In the genomic region with DNA sequence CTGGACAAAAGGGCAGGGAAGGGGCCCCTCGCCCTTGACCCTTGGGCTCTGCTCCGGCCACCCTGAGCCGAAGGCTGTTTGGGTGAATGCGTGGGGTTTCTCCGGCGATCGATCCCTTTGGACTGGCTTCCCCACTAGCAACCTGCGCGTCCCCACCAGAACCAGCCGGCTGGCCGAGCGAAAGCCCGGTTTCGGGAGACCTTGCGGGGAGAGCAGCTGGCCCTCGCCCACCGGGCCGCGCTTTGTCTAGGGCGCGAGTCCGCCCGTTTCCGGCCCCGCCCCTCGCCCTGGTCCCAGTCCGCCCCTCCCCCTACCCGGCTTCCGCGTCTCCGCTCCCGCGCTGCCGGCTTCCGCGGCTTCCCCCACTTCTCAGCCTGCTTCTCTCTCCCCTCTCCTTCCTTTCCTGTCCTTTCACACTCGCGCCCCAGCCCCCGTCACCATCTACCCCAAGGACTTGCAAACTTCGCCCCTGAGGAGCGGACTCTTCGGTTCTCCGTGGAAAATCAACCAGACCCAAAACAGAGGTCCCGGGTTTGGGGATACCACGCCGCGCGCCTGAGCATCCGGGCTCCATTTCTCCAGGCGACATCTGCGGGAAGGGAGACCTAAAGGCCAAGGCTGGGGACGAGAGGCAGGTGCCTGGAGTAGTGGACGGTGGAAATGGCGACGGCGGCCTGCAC, we compare ENCODE assay signal across 8 cellular contexts. TPM values are rescaled to one million over a fixed set of nuclear protein-coding genes. Genes with fewer than 3 reads are reported as not detected.
A peak's percentile ranks its signal among the peaks of the same experiment; 100 is the strongest.
DNase-seq lines count a peak whose midpoint lies in the region; ATAC-seq and TF ChIP-seq lines count a peak whose summit lies in the region.

No MANE protein-coding gene starts in this region.

- peak overlapping the region; percentile 69; the same call in 1 of the 2 replicates for H3K9ac ChIP-seq in KMS-11

- peaks cover 69% of the 10 kb centered on the region for H3K27me3 Mint-ChIP-seq in CD8-positive, alpha-beta T cell (ENCODE audit: low read depth)
- peaks cover 83% of the 10 kb centered on the region for H3K27me3 Mint-ChIP-seq in activated naive CD8-positive, alpha-beta T cell treated with anti-CD3 and anti-CD28 coated beads, Interleukin-2, amount 50 U/mL, for 24 hours

- H3K27ac Mint-ChIP-seq in CD8-positive, alpha-beta T cell, result no peak overlapping the region
- no peak overlapping the region for H3K27ac Mint-ChIP-seq in activated naive CD8-positive, alpha-beta T cell treated with anti-CD3 and anti-CD28 coated beads, Interleukin-2, amount 50 U/mL, for 24 hours

- peak in 3 of 7 experiments; percentile 24 to 32 (median 26) for DNase-seq in CD8-positive, alpha-beta T cell
- DNase-seq in activated naive CD8-positive, alpha-beta T cell treated with anti-CD3 and anti-CD28 coated beads, Interleukin-2, amount 50 U/mL, for 24 hours, result peak; percentile 58
- peak; percentile 75 for DNase-seq in left kidney (ENCODE audit: low read depth, low spot score)
- peak; percentile 70 for DNase-seq in stimulated activated CD8-positive, alpha-beta memory T cell treated with anti-CD3 and anti-CD28 coated beads, Interleukin-4, amount 100 ng/mL, for 48 hours
- DNase-seq in activated CD4-positive, CD25-positive, alpha-beta regulatory T cell (lab: John Stamatoyannopoulos, UW), result no peak

- CTCF ChIA-PET in CD8-positive, alpha-beta T cell (lab: Charles Lee), result no interaction called here

- H3K4me1 ChIP-seq in CD8-positive, alpha-beta T cell (ENCODE audit: insufficient read depth, low read length), result peaks cover 24% of the 10 kb centered on the region
- H3K4me1 ChIP-seq in KMS-11 (ENCODE audit: low read depth, poor library complexity, severe bottlenecking), result peaks cover 6% of the 10 kb centered on the region

- H3K79me2 ChIP-seq in KMS-11 (ENCODE audit: insufficient read depth, low read depth), result no peaks in the 10 kb centered on the region

- H3K4me3 Mint-ChIP-seq in CD8-positive, alpha-beta T cell, result peak overlapping the region; percentile 75
- peak overlapping the region; percentile 57 for H3K4me3 Mint-ChIP-seq in activated naive CD8-positive, alpha-beta T cell treated with anti-CD3 and anti-CD28 coated beads, Interleukin-2, amount 50 U/mL, for 24 hours

- no peaks in the 10 kb centered on the region for H3K9me3 ChIP-seq in CD8-positive, alpha-beta T cell (ENCODE audit: low read length)

- intact Hi-C loops in CD8-positive, alpha-beta T cell (cut with DNase I, micrococcal nuclease), result no loop called here

- POLR2A ChIA-PET in CD8-positive, alpha-beta T cell (lab: Charles Lee), result no interaction called here

- no peak for TF ChIP-seq CTCF in CD8-positive, alpha-beta T cell (IDR thresholded peaks at IDR 0.05)
- TF ChIP-seq CTCF in KMS-11 (conservative IDR thresholded peaks at IDR 0.05; ENCODE audit: low read depth, low read length), result no peak

- ATAC-seq in CD8-positive, alpha-beta T cell, result peak; percentile 31
- no peak for ATAC-seq in activated naive CD8-positive, alpha-beta T cell treated with anti-CD3 and anti-CD28 coated beads, Interleukin-2, amount 50 U/mL, for 24 hours
- ATAC-seq in HG03469 (IDR thresholded peaks at IDR 0.05; ENCODE audit: unreplicated experiment) (no peak), GM21390 (IDR thresholded peaks at IDR 0.05; ENCODE audit: unreplicated experiment) (no peak)

- H2AFZ ChIP-seq in KMS-11 (ENCODE audit: low read depth), result peak overlapping the region; percentile 96

- H3K4me3 ChIP-seq in CD8-positive, alpha-beta T cell (ENCODE audit: low read depth, low read length), result peak overlapping the region; percentile 50
- peak overlapping the region; percentile 48 for H3K4me3 ChIP-seq in KMS-11 (IDR thresholded peaks at IDR 0.05; ENCODE audit: insufficient read depth, low read depth, low read length)

- no peaks in the 10 kb centered on the region for H3K9me3 Mint-ChIP-seq in CD8-positive, alpha-beta T cell
- H3K9me3 Mint-ChIP-seq in activated naive CD8-positive, alpha-beta T cell treated with anti-CD3 and anti-CD28 coated beads, Interleukin-2, amount 50 U/mL, for 24 hours, result no peaks in the 10 kb centered on the region

- H3K36me3 Mint-ChIP-seq in CD8-positive, alpha-beta T cell, result no peaks in the 10 kb centered on the region
- no peaks in the 10 kb centered on the region for H3K36me3 Mint-ChIP-seq in activated naive CD8-positive, alpha-beta T cell treated with anti-CD3 and anti-CD28 coated beads, Interleukin-2, amount 50 U/mL, for 24 hours (ENCODE audit: low read depth)

- peaks cover 26% of the 10 kb centered on the region for H3K4me1 Mint-ChIP-seq in CD8-positive, alpha-beta T cell (ENCODE audit: low read depth)
- peaks cover 26% of the 10 kb centered on the region for H3K4me1 Mint-ChIP-seq in activated naive CD8-positive, alpha-beta T cell treated with anti-CD3 and anti-CD28 coated beads, Interleukin-2, amount 50 U/mL, for 24 hours

- peak overlapping the region; percentile 67 for H3K4me2 ChIP-seq in KMS-11

- peaks cover 43% of the 10 kb centered on the region for H3K27me3 ChIP-seq in CD8-positive, alpha-beta T cell (ENCODE audit: insufficient read depth, low read length)
- H3K27me3 ChIP-seq in KMS-11 (ENCODE audit: insufficient read depth, low read depth), result no peaks in the 10 kb centered on the region

- H4K20me1 ChIP-seq in KMS-11 (ENCODE audit: insufficient read depth), result no peaks in the 10 kb centered on the region

- no peaks in the 10 kb centered on the region for H3K36me3 ChIP-seq in CD8-positive, alpha-beta T cell (ENCODE audit: insufficient read depth, low read length)
- no peaks in the 10 kb centered on the region for H3K36me3 ChIP-seq in KMS-11 (ENCODE audit: insufficient read depth)

- H3K27ac ChIP-seq in CD8-positive, alpha-beta T cell (ENCODE audit: low read depth, low read length), result no peak overlapping the region
- H3K27ac ChIP-seq in KMS-11, result peak overlapping the region; percentile 42

RNA-seq across cellular contexts. Expression of a gene that starts 12.7 kb away (rescaled TPM):
- total RNA-seq in CD8-positive, alpha-beta T cell, result not detected

RNA-seq across cellular contexts. Expression of a gene that starts 48.0 kb away (rescaled TPM):
- not detected for total RNA-seq in CD8-positive, alpha-beta T cell

RNA-seq across cellular contexts. Expression of a gene that starts 52.1 kb away (rescaled TPM):
- total RNA-seq in CD8-positive, alpha-beta T cell, result not detected

Comparison
In these comparisons a context has a peak if more than half of its experiments do, and no peak if none do; other contexts are left out.
1. DNase-seq: peak in activated naive CD8-positive, alpha-beta T cell treated with anti-CD3 and anti-CD28 coated beads, Interleukin-2, amount 50 U/mL, for 24 hours (single experiment), left kidney (single experiment) and stimulated activated CD8-positive, alpha-beta memory T cell treated with anti-CD3 and anti-CD28 coated beads, Interleukin-4, amount 100 ng/mL, for 48 hours (single experiment); none in activated CD4-positive, CD25-positive, alpha-beta regulatory T cell (0 of 4).